ENCODE assay signal across 13 cellular contexts in the genomic region with DNA sequence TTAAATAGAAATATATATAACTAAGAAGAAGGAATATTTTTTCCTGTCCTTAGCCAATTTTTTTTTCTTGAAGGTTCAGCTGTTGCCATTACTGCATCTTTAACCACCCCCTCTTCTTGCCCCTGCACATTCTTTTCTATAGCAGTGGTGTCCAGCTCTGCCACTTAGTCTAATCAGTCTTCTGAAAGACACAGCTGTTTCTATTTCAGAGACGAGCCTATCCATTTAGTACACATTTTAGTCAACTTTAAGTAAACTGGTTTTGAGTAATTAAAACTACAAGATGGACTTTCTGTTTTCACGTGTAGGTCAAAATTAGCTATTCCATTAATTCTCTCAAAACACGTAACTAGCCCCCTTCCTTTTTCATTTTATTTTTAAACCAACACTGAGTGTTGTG. TPM values are rescaled to one million over a fixed set of nuclear protein-coding genes. Genes with fewer than 3 reads are reported as not detected.
DNase-seq lines count a peak whose midpoint lies in the region; ATAC-seq, FAIRE-seq and TF ChIP-seq lines count a peak whose summit lies in the region.
"Had no signal": no experiment of that assay in that cellular context is flagged by ENCODE, and none has a peak within 500 bp of the region (broad histone marks: within the 10 kb centered on the region; RNA-seq: fewer than 3 reads in every experiment).

No MANE protein-coding gene starts in this region.

- CTCF ChIA-PET in GM12878 (lab: Yijun Ruan, JAX) = interaction anchor here (0.9 to 3.0 kb wide), 6 partner anchors 9 to 35 kb away, joined by 3 to 15 read pairs (median 6); partner anchors contain the start of gene SPOPL
- CTCF ChIA-PET in CD8-positive, alpha-beta memory T cell (lab: Charles Lee) = no interaction called here

- H3K9me3 Mint-ChIP-seq in CD8-positive, alpha-beta memory T cell = peaks cover 11 to 18% (median 14%) of the 10 kb centered on the region in 5 donors
- peaks cover 8% of the 10 kb centered on the region for H3K9me3 Mint-ChIP-seq in neural progenitor cell

- H3K27me3 ChIP-seq in GM12878 (replicated peaks in 1 of 2; ENCODE audit: control insufficient read depth in 2 of 2, insufficient read depth in 2 of 2, low read length in 1 of 2) (no peaks in the 10 kb centered on the region), neural progenitor cell (no peaks in the 10 kb centered on the region)
- no peaks in the 10 kb centered on the region for H3K27me3 ChIP-seq in CD8-positive, alpha-beta memory T cell (ENCODE audit: insufficient read depth, low read length, poor library complexity, severe bottlenecking)
- H3K27me3 ChIP-seq: MG63 had no signal

- H3K4me3 ChIP-seq in GM12878 (peak overlapping the region; percentile 36; the same call in 1 of the 2 replicates), neural progenitor cell (no peak overlapping the region)
- no peak overlapping the region for H3K4me3 ChIP-seq in CD8-positive, alpha-beta memory T cell (ENCODE audit: low read length)
- H3K4me3 ChIP-seq: MG63, psoas muscle had no signal

- H3K4me3 Mint-ChIP-seq in CD8-positive, alpha-beta memory T cell = peak overlapping the region in 1 of 7 donors; percentile 18
- no peak overlapping the region for H3K4me3 Mint-ChIP-seq in neural progenitor cell
- H3K4me3 Mint-ChIP-seq: T-helper 1 cell treated with Interleukin-12 subunit alpha and Interleukin-12 subunit beta and Interleukin-4 antibody, amounts not matched to agents 30 μg/mL and 1 μg/mL, for 36 hours had no signal

- H3K27ac ChIP-seq in GM12878 (ENCODE audit: control insufficient read depth, insufficient read depth) (peak overlapping the region; percentile 84), neural progenitor cell (no peak overlapping the region)
- H3K27ac ChIP-seq in CD8-positive, alpha-beta memory T cell (ENCODE audit: low read depth, low read length) = no peak overlapping the region
- H3K27ac ChIP-seq: psoas muscle had no signal

- H3K4me2 ChIP-seq in GM12878 (ENCODE audit: control insufficient read depth, insufficient read depth) (peak overlapping the region; percentile 61), neural progenitor cell (no peak overlapping the region)

- RAD21 ChIA-PET in GM12878 (lab: Charles Lee; ENCODE audit: unreplicated experiment) = interaction anchor here (0.9 to 3.4 kb wide), 10 partner anchors 10 to 190 kb away, joined by 3 to 31 read pairs (median 6); partner anchors contain the start of gene SPOPL

- H3K9ac ChIP-seq in GM12878 (ENCODE audit: control insufficient read depth, insufficient read depth, low read length) = no peak overlapping the region; the same call in 1 of the 2 replicates
- no peak overlapping the region for H3K9ac ChIP-seq in neural progenitor cell

- intact Hi-C loops in GM12878 (cut with micrococcal nuclease; ENCODE audit: unreplicated experiment) = no loop called here

- peak; percentile 63 for ATAC-seq in GM18520 (IDR thresholded peaks at IDR 0.05; ENCODE audit: unreplicated experiment)
- peak; percentile 80 for ATAC-seq in GM21390 (IDR thresholded peaks at IDR 0.05; ENCODE audit: unreplicated experiment)
- ATAC-seq in HG03064 (IDR thresholded peaks at IDR 0.05; ENCODE audit: low read depth, unreplicated experiment) = peak; percentile 69
- peak; percentile 81 for ATAC-seq in GM12878
- ATAC-seq: psoas muscle had no signal

- WGBS in GM12878 (ENCODE audit: insufficient coverage, insufficient replicate concordance, low lambda C conversion rate, missing lambda C conversion rate) = 6% methylated on average over 3 of the region's 3 CpGs

- TF ChIP-seq POLR2A in GM12878 (IDR thresholded peaks at IDR 0.05; ENCODE audit: low read depth, low read length) = no peak

- H2AFZ ChIP-seq in GM12878 (ENCODE audit: control insufficient read depth, low read depth, low read length) = no peak overlapping the region; the same call in 1 of the 2 replicates
- H2AFZ ChIP-seq in neural progenitor cell (replicated peaks) = no peak overlapping the region

- no peaks in the 10 kb centered on the region for H3K27me3 Mint-ChIP-seq in CD8-positive, alpha-beta memory T cell
- H3K27me3 Mint-ChIP-seq in neural progenitor cell (ENCODE audit: insufficient read depth, low read depth) = no peaks in the 10 kb centered on the region

- peak overlapping the region in 1 of 8 donors; percentile 22 for H3K27ac Mint-ChIP-seq in CD8-positive, alpha-beta memory T cell
- H3K27ac Mint-ChIP-seq in neural progenitor cell = no peak overlapping the region
- H3K27ac Mint-ChIP-seq: T-helper 1 cell treated with Interleukin-12 subunit alpha and Interleukin-12 subunit beta and Interleukin-4 antibody, amounts not matched to agents 30 μg/mL and 1 μg/mL, for 36 hours had no signal

- TF ChIP-seq EP300 in GM12878 (IDR thresholded peaks at IDR 0.05; ENCODE audit: borderline replicate concordance in 1 of 2, control insufficient read depth in 1 of 2, low read depth in 2 of 2, low read length in 2 of 2) = no peak

- H3K36me3 Mint-ChIP-seq in CD8-positive, alpha-beta memory T cell = peaks cover 19 to 29% (median 22%) of the 10 kb centered on the region in 3 donors
- H3K36me3 Mint-ChIP-seq in neural progenitor cell = peaks cover 25% of the 10 kb centered on the region

- FAIRE-seq in GM12878 (lab: Jason Lieb, UNC) = peak; percentile 27

- H3K4me1 ChIP-seq in GM12878 (ENCODE audit: control insufficient read depth, insufficient read depth, low read length) (peaks cover 26% of the 10 kb centered on the region), neural progenitor cell (peaks cover 12% of the 10 kb centered on the region)
- H3K4me1 ChIP-seq in CD8-positive, alpha-beta memory T cell (ENCODE audit: insufficient read depth, low read length) = no peaks in the 10 kb centered on the region

- no peak for TF ChIP-seq RAD21 in GM12878 (IDR thresholded peaks at IDR 0.05; ENCODE audit: insufficient read depth, low read depth, low read length)

- H3K36me3 ChIP-seq in GM12878 (ENCODE audit: control insufficient read depth in 2 of 2, insufficient read depth in 2 of 2, low read length in 1 of 2) = peaks cover 0 to 8% of the 10 kb centered on the region in 2 experiments; a peak in 2 of 4 replicates
- H3K36me3 ChIP-seq in CD8-positive, alpha-beta memory T cell (ENCODE audit: insufficient read depth, low read length) = no peaks in the 10 kb centered on the region
- no peaks in the 10 kb centered on the region for H3K36me3 ChIP-seq in neural progenitor cell

- H4K20me1 ChIP-seq in GM12878 (ENCODE audit: control insufficient read depth, insufficient read depth) (no peaks in the 10 kb centered on the region), neural progenitor cell (ENCODE audit: low read depth) (peaks cover 41% of the 10 kb centered on the region)

- H3K79me2 ChIP-seq in GM12878 (ENCODE audit: control insufficient read depth, insufficient read depth, low read length) (peaks cover 71% of the 10 kb centered on the region), neural progenitor cell (ENCODE audit: low read depth) (peaks cover 72% of the 10 kb centered on the region)

- TSS peak; percentile 78 for BruUV-seq in GM12878 (replicated peaks; lab: Mats Ljungman, UMichigan)

- TF ChIP-seq CTCF in GM12878 (IDR thresholded peaks at IDR 0.05 in 2 of 3, conservative IDR thresholded peaks at IDR 0.05 in 1 of 3; ENCODE audit: control insufficient read depth in 2 of 3, extremely low read depth in 1 of 3, insufficient read depth in 1 of 3, low read depth in 3 of 3, low read length in 3 of 3) (no peak), neural progenitor cell (IDR thresholded peaks at IDR 0.05) (no peak)

- H3F3A ChIP-seq in neural progenitor cell (ENCODE audit: low read depth) = peaks cover 4% of the 10 kb centered on the region

- H3K4me1 Mint-ChIP-seq in CD8-positive, alpha-beta memory T cell = peaks cover 53 to 75% (median 75%) of the 10 kb centered on the region in 3 donors
- no peaks in the 10 kb centered on the region for H3K4me1 Mint-ChIP-seq in neural progenitor cell

- DNase-seq in GM12878 (ENCODE audit: low read depth, low spot score) (no peak), NCI-H82 (lab: John Stamatoyannopoulos, UW) (no peak), neural progenitor cell (ENCODE audit: low spot score) (no peak), cortex of kidney (lab: John Stamatoyannopoulos, UW) (no peak)
- DNase-seq in CD8-positive, alpha-beta memory T cell = no peak
- DNase-seq: activated T-cell treated with anti-CD3 and anti-CD28 coated beads for 4 hours, MG63, NCI-H774, psoas muscle had no signal

- POLR2A ChIA-PET in GM12878 (lab: Charles Lee) = interaction anchor here (0.6 to 4.8 kb wide), 9 partner anchors 9 to 65 kb away, joined by 3 to 35 read pairs (median 5); no protein-coding TSS in a partner anchor
- POLR2A ChIA-PET in CD8-positive, alpha-beta memory T cell (lab: Charles Lee) = no interaction called here

- SMC1A ChIA-PET in GM12878 (lab: Charles Lee; ENCODE audit: uncharacterized antibody, unreplicated experiment) = interaction anchor here (0.7 to 7.3 kb wide), 11 partner anchors 10 to 283 kb away, joined by 3 to 142 read pairs (median 4); no protein-coding TSS in a partner anchor

- in situ Hi-C loops in GM12878 (cut with MboI) = no loop called here

- peaks cover 20% of the 10 kb centered on the region for H3K9me3 ChIP-seq in GM12878 (replicated peaks; ENCODE audit: control insufficient read depth, insufficient read depth, low read length)
- no peaks in the 10 kb centered on the region for H3K9me3 ChIP-seq in CD8-positive, alpha-beta memory T cell (ENCODE audit: low read length)
- no peaks in the 10 kb centered on the region for H3K9me3 ChIP-seq in neural progenitor cell (ENCODE audit: low read depth)
- H3K9me3 ChIP-seq: psoas muscle had no signal

TF ChIP-seq in GM12878, 131 proteins besides CTCF, POLR2A, EP300 and RAD21 (continues in another document):
- TF ChIP-seq NR2F1 (conservative IDR thresholded peaks at IDR 0.05) = no peak

RNA-seq across cellular contexts. Expression of gene SPOPL, which starts 21.0 kb away (rescaled TPM):
- 91.8 and 92.8 TPM in 2 replicates for total RNA-seq in GM12878 (2013; cell fraction: nucleolus; rRNA removed)
- 13.1 and 16.6 TPM in 2 replicates for total RNA-seq in GM12878 (2014; rRNA removed)
- total RNA-seq in GM12878 (2014; rRNA removed; fragmentation: Illumina TruSeq; extraction: Trizol) = 14.1 and 14.4 TPM in 2 replicates
- 20.3 and 22.6 TPM in 2 replicates for total RNA-seq in GM12878 (2021)
- 6.7 TPM for polyA plus RNA-seq in GM12878 (2011; ENCODE audit: low read depth)
- polyA plus RNA-seq in GM12878 (2011; rRNA removed) = 25.0 and 41.0 TPM in 2 replicates
- polyA plus RNA-seq in GM12878 (2011; cell fraction: cytosol; rRNA removed) = 9.4 and 12.4 TPM in 2 replicates
- 16.7 and 21.1 TPM in 2 replicates for polyA plus RNA-seq in GM12878 (2011; cell fraction: nucleus; rRNA removed)
- 10.6 and 15.1 TPM in 2 replicates for polyA plus RNA-seq in GM12878 (2012)
- polyA plus RNA-seq in GM12878 (2014; fragmentation: Illumina TruSeq; extraction: Trizol) = 16.3 and 21.9 TPM in 2 replicates
- 1 to 10 TPM; 4.2 to 4.4 TPM for polyA plus RNA-seq in GM12878 (2014; fragmentation: Nextera tagmentation; extraction: Ambion mirVana)
- 9.9 and 12.0 TPM in 2 replicates for polyA plus RNA-seq in GM12878 (2014; rRNA removed)
- polyA plus RNA-seq in GM12878 (2016; fragmentation: Nextera tagmentation; extraction: Ambion mirVana) = 1 to 10 TPM; 4.0 TPM
- 21.1 and 32.6 TPM in 2 replicates for polyA minus RNA-seq in GM12878 (2011; rRNA and poly(A)+ RNA removed)
- 8.1 and 8.2 TPM in 2 replicates for polyA minus RNA-seq in GM12878 (2011; cell fraction: cytosol; rRNA and poly(A)+ RNA removed)
- 22.6 and 33.5 TPM in 2 replicates for polyA minus RNA-seq in GM12878 (2011; cell fraction: nucleus; rRNA and poly(A)+ RNA removed)
- total RNA-seq in CD8-positive, alpha-beta memory T cell = 10 to 100 TPM; 16.1 to 16.9 TPM
- 2.4 TPM for polyA plus RNA-seq in CD8-positive, alpha-beta memory T cell
- 13.3 and 19.8 TPM in 2 replicates for total RNA-seq in neural progenitor cell (ENCODE audit: low replicate concordance)
